1 cellular context compared by ENCODE assay signal in the genomic region with DNA sequence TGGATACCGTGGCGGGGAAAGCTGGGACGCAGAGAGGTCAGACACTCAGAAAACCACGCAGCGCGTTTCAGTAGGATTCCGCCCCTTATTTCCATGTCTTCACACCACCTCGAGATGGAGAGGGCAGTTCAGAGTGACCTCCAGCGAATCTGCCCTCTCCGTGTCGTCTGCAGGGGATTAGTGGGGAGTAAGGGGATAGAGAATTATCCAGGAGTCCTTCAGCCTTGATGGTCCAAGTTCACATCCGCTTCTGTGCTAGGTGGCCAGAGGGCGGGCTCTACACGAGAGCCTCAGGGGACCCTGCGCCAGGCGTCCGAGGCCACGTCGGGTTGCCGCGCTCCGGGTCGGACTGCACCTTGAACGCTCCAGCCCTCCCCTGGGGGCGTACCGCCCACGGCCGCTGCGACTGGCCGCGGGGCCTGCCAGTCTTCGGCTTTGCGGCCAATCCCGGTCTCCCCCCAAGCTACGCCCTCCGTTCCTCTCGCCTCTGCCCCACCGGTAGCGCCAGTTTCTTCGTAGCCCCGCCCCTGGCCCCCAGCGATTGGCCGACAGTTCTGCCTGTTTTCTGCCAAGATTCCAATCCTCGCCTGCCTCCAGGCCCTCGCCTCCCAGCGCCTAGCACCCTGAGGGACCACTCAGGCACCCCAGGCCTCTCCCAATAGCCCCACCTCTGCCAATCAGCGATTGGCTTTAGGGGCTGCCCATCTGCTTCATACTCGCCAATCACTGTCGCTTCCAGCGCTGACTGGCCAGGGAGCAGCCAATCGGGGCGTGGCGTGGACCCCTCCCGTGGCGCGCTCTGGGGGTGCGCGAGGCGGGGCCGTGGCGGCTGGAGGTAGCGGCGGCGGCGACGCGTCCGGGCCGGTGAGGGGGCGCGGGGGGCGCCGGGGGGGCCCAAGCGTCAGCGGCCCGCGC.
TF ChIP-seq lines count a peak whose summit lies in the region.

A gene with protein sequence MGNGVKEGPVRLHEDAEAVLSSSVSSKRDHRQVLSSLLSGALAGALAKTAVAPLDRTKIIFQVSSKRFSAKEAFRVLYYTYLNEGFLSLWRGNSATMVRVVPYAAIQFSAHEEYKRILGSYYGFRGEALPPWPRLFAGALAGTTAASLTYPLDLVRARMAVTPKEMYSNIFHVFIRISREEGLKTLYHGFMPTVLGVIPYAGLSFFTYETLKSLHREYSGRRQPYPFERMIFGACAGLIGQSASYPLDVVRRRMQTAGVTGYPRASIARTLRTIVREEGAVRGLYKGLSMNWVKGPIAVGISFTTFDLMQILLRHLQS (plus strand): TSS at position 812 of the 915 bp plus-strand sequence. CDS start 32,131 bp downstream, outside the sequence.

TF ChIP-seq in WTC11, 78 proteins besides CTCF, POLR2A, EP300 and RAD21 (continued from another document and continues in another):
- TF ChIP-seq, protein P1, sequence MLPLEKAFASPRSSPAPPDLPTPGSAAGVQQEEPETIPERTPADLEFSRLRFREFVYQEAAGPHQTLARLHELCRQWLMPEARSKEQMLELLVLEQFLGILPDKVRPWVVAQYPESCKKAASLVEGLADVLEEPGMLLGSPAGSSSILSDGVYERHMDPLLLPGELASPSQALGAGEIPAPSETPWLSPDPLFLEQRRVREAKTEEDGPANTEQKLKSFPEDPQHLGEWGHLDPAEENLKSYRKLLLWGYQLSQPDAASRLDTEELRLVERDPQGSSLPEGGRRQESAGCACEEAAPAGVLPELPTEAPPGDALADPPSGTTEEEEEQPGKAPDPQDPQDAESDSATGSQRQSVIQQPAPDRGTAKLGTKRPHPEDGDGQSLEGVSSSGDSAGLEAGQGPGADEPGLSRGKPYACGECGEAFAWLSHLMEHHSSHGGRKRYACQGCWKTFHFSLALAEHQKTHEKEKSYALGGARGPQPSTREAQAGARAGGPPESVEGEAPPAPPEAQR (CRISPR knock-in tag; IDR thresholded peaks at IDR 0.05), result no peak
- TF ChIP-seq RELA (CRISPR knock-in tag; IDR thresholded peaks at IDR 0.05; ENCODE audit: borderline replicate concordance), result no peak
- TF ChIP-seq, protein P2, sequence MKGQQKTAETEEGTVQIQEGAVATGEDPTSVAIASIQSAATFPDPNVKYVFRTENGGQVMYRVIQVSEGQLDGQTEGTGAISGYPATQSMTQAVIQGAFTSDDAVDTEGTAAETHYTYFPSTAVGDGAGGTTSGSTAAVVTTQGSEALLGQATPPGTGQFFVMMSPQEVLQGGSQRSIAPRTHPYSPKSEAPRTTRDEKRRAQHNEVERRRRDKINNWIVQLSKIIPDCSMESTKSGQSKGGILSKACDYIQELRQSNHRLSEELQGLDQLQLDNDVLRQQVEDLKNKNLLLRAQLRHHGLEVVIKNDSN (CRISPR knock-in tag; IDR thresholded peaks at IDR 0.05), result peak; percentile 48; the same call in 1 of the 2 replicates
- TF ChIP-seq ZNF416 (CRISPR knock-in tag; IDR thresholded peaks at IDR 0.05), result no peak
- TF ChIP-seq, protein P3, sequence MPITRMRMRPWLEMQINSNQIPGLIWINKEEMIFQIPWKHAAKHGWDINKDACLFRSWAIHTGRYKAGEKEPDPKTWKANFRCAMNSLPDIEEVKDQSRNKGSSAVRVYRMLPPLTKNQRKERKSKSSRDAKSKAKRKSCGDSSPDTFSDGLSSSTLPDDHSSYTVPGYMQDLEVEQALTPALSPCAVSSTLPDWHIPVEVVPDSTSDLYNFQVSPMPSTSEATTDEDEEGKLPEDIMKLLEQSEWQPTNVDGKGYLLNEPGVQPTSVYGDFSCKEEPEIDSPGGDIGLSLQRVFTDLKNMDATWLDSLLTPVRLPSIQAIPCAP (CRISPR knock-in tag; IDR thresholded peaks at IDR 0.05), result no peak
- 0 out of 2 replicates have a peak, but pooled peaks have one; percentile 37 for TF ChIP-seq FOXK1 (CRISPR knock-in tag; IDR thresholded peaks at IDR 0.05)
- no peak for TF ChIP-seq ETV6 (CRISPR knock-in tag; IDR thresholded peaks at IDR 0.05)
- TF ChIP-seq, protein P4, sequence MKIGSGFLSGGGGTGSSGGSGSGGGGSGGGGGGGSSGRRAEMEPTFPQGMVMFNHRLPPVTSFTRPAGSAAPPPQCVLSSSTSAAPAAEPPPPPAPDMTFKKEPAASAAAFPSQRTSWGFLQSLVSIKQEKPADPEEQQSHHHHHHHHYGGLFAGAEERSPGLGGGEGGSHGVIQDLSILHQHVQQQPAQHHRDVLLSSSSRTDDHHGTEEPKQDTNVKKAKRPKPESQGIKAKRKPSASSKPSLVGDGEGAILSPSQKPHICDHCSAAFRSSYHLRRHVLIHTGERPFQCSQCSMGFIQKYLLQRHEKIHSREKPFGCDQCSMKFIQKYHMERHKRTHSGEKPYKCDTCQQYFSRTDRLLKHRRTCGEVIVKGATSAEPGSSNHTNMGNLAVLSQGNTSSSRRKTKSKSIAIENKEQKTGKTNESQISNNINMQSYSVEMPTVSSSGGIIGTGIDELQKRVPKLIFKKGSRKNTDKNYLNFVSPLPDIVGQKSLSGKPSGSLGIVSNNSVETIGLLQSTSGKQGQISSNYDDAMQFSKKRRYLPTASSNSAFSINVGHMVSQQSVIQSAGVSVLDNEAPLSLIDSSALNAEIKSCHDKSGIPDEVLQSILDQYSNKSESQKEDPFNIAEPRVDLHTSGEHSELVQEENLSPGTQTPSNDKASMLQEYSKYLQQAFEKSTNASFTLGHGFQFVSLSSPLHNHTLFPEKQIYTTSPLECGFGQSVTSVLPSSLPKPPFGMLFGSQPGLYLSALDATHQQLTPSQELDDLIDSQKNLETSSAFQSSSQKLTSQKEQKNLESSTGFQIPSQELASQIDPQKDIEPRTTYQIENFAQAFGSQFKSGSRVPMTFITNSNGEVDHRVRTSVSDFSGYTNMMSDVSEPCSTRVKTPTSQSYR (CRISPR knock-in tag; IDR thresholded peaks at IDR 0.05), result no peak
- no peak for TF ChIP-seq ZNF317 (CRISPR knock-in tag; IDR thresholded peaks at IDR 0.05; ENCODE audit: borderline replicate concordance, low read depth)
- TF ChIP-seq IRF2 (CRISPR knock-in tag; IDR thresholded peaks at IDR 0.05; ENCODE audit: borderline replicate concordance, low read depth), result no peak
- TF ChIP-seq, protein P5, sequence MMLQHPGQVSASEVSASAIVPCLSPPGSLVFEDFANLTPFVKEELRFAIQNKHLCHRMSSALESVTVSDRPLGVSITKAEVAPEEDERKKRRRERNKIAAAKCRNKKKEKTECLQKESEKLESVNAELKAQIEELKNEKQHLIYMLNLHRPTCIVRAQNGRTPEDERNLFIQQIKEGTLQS (CRISPR knock-in tag; conservative IDR thresholded peaks at IDR 0.05), result no peak
- no peak for TF ChIP-seq NR2C2 (CRISPR knock-in tag; IDR thresholded peaks at IDR 0.05)
- TF ChIP-seq FOXJ3 (CRISPR knock-in tag; IDR thresholded peaks at IDR 0.05; ENCODE audit: borderline replicate concordance), result no peak
- TF ChIP-seq, protein P6, sequence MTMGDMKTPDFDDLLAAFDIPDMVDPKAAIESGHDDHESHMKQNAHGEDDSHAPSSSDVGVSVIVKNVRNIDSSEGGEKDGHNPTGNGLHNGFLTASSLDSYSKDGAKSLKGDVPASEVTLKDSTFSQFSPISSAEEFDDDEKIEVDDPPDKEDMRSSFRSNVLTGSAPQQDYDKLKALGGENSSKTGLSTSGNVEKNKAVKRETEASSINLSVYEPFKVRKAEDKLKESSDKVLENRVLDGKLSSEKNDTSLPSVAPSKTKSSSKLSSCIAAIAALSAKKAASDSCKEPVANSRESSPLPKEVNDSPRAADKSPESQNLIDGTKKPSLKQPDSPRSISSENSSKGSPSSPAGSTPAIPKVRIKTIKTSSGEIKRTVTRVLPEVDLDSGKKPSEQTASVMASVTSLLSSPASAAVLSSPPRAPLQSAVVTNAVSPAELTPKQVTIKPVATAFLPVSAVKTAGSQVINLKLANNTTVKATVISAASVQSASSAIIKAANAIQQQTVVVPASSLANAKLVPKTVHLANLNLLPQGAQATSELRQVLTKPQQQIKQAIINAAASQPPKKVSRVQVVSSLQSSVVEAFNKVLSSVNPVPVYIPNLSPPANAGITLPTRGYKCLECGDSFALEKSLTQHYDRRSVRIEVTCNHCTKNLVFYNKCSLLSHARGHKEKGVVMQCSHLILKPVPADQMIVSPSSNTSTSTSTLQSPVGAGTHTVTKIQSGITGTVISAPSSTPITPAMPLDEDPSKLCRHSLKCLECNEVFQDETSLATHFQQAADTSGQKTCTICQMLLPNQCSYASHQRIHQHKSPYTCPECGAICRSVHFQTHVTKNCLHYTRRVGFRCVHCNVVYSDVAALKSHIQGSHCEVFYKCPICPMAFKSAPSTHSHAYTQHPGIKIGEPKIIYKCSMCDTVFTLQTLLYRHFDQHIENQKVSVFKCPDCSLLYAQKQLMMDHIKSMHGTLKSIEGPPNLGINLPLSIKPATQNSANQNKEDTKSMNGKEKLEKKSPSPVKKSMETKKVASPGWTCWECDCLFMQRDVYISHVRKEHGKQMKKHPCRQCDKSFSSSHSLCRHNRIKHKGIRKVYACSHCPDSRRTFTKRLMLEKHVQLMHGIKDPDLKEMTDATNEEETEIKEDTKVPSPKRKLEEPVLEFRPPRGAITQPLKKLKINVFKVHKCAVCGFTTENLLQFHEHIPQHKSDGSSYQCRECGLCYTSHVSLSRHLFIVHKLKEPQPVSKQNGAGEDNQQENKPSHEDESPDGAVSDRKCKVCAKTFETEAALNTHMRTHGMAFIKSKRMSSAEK (CRISPR knock-in tag; IDR thresholded peaks at IDR 0.05; ENCODE audit: borderline replicate concordance), result no peak
- TF ChIP-seq, protein P7, sequence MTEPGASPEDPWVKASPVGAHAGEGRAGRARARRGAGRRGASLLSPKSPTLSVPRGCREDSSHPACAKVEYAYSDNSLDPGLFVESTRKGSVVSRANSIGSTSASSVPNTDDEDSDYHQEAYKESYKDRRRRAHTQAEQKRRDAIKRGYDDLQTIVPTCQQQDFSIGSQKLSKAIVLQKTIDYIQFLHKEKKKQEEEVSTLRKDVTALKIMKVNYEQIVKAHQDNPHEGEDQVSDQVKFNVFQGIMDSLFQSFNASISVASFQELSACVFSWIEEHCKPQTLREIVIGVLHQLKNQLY (CRISPR knock-in tag; IDR thresholded peaks at IDR 0.05), result no peak
- TF ChIP-seq JAZF1 (CRISPR knock-in tag; IDR thresholded peaks at IDR 0.05), result no peak
- TF ChIP-seq, protein P8, sequence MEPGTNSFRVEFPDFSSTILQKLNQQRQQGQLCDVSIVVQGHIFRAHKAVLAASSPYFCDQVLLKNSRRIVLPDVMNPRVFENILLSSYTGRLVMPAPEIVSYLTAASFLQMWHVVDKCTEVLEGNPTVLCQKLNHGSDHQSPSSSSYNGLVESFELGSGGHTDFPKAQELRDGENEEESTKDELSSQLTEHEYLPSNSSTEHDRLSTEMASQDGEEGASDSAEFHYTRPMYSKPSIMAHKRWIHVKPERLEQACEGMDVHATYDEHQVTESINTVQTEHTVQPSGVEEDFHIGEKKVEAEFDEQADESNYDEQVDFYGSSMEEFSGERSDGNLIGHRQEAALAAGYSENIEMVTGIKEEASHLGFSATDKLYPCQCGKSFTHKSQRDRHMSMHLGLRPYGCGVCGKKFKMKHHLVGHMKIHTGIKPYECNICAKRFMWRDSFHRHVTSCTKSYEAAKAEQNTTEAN (CRISPR knock-in tag; IDR thresholded peaks at IDR 0.05), result no peak
- no peak for TF ChIP-seq HMGA2 (CRISPR knock-in tag; IDR thresholded peaks at IDR 0.05)
- TF ChIP-seq, protein P9, sequence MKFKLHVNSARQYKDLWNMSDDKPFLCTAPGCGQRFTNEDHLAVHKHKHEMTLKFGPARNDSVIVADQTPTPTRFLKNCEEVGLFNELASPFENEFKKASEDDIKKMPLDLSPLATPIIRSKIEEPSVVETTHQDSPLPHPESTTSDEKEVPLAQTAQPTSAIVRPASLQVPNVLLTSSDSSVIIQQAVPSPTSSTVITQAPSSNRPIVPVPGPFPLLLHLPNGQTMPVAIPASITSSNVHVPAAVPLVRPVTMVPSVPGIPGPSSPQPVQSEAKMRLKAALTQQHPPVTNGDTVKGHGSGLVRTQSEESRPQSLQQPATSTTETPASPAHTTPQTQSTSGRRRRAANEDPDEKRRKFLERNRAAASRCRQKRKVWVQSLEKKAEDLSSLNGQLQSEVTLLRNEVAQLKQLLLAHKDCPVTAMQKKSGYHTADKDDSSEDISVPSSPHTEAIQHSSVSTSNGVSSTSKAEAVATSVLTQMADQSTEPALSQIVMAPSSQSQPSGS (CRISPR knock-in tag; IDR thresholded peaks at IDR 0.05; ENCODE audit: borderline replicate concordance, low read depth), result no peak
- TF ChIP-seq TEAD1 (CRISPR knock-in tag; IDR thresholded peaks at IDR 0.05), result peak; percentile 78; the same call in 1 of the 2 replicates
- TF ChIP-seq, protein P10, sequence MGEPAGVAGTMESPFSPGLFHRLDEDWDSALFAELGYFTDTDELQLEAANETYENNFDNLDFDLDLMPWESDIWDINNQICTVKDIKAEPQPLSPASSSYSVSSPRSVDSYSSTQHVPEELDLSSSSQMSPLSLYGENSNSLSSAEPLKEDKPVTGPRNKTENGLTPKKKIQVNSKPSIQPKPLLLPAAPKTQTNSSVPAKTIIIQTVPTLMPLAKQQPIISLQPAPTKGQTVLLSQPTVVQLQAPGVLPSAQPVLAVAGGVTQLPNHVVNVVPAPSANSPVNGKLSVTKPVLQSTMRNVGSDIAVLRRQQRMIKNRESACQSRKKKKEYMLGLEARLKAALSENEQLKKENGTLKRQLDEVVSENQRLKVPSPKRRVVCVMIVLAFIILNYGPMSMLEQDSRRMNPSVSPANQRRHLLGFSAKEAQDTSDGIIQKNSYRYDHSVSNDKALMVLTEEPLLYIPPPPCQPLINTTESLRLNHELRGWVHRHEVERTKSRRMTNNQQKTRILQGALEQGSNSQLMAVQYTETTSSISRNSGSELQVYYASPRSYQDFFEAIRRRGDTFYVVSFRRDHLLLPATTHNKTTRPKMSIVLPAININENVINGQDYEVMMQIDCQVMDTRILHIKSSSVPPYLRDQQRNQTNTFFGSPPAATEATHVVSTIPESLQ (CRISPR knock-in tag; IDR thresholded peaks at IDR 0.05), result no peak
- TF ChIP-seq, protein P11, sequence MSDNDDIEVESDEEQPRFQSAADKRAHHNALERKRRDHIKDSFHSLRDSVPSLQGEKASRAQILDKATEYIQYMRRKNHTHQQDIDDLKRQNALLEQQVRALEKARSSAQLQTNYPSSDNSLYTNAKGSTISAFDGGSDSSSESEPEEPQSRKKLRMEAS (CRISPR knock-in tag; IDR thresholded peaks at IDR 0.05), result peak; percentile 82
- TF ChIP-seq RORB (CRISPR knock-in tag; IDR thresholded peaks at IDR 0.05), result no peak
- TF ChIP-seq GTF2I (CRISPR knock-in tag; conservative IDR thresholded peaks at IDR 0.05), result 0 out of 2 replicates have a peak, but pooled peaks have one; percentile 3
- TF ChIP-seq ATF1 (CRISPR knock-in tag; IDR thresholded peaks at IDR 0.05), result no peak
- no peak for TF ChIP-seq ZNF396 (CRISPR knock-in tag; IDR thresholded peaks at IDR 0.05; ENCODE audit: borderline replicate concordance)
- TF ChIP-seq GABPB1 (CRISPR knock-in tag; IDR thresholded peaks at IDR 0.05), result 0 out of 2 replicates have a peak, but pooled peaks have one; percentile 48
- TF ChIP-seq TP53 (CRISPR knock-in tag; IDR thresholded peaks at IDR 0.05), result no peak
- TF ChIP-seq, protein P12, sequence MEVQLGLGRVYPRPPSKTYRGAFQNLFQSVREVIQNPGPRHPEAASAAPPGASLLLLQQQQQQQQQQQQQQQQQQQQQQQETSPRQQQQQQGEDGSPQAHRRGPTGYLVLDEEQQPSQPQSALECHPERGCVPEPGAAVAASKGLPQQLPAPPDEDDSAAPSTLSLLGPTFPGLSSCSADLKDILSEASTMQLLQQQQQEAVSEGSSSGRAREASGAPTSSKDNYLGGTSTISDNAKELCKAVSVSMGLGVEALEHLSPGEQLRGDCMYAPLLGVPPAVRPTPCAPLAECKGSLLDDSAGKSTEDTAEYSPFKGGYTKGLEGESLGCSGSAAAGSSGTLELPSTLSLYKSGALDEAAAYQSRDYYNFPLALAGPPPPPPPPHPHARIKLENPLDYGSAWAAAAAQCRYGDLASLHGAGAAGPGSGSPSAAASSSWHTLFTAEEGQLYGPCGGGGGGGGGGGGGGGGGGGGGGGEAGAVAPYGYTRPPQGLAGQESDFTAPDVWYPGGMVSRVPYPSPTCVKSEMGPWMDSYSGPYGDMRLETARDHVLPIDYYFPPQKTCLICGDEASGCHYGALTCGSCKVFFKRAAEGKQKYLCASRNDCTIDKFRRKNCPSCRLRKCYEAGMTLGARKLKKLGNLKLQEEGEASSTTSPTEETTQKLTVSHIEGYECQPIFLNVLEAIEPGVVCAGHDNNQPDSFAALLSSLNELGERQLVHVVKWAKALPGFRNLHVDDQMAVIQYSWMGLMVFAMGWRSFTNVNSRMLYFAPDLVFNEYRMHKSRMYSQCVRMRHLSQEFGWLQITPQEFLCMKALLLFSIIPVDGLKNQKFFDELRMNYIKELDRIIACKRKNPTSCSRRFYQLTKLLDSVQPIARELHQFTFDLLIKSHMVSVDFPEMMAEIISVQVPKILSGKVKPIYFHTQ (CRISPR knock-in tag; IDR thresholded peaks at IDR 0.05), result peak; percentile 44; the same call in 1 of the 2 replicates
